ENCODE assay signal across 28 cellular contexts in genomic region chr6:4512101-4512500, GRCh38.
"Had no signal": no experiment of that assay in that cellular context is flagged by ENCODE, and none has a peak within 500 bp of the region (broad histone marks: within the 10 kb centered on the region; RNA-seq: fewer than 3 reads in every experiment).

No MANE protein-coding gene starts in this region.

- H3K9me3 Mint-ChIP-seq: immature natural killer cell; mesothelial cell of epicardium; naive thymus-derived CD8-positive, alpha-beta T cell; nephron; stimulated activated naive B cell treated with anti-CD40 and anti-IgM and Interleukin-4, amounts not matched to agents 10 μg/mL and 1 μg/mL and 100 μg/mL, for 72 hours had no signal

- DNase-seq: immature natural killer cell; islet precursor cell; left ventricle myocardium inferior; mesendoderm; mucosa of descending colon; naive thymus-derived CD8-positive, alpha-beta T cell; ovary; retina; right cardiac atrium; stimulated activated CD4-positive, alpha-beta T cell treated with anti-CD3 and anti-CD28 coated beads, Interleukin-12 subunit alpha, Interleukin-12 subunit beta, amount 100 ng/mL, for 4 hours; stimulated activated CD4-positive, alpha-beta T cell treated with anti-CD3 and anti-CD28 coated beads, Interleukin-15, amount 100 ng/mL, for 24 hours; stimulated activated CD4-positive, alpha-beta T cell treated with anti-CD3 and anti-CD28 coated beads, Interleukin-2, amount 100 ng/mL, for 24 hours; stimulated activated CD4-positive, alpha-beta T cell treated with anti-CD3 and anti-CD28 coated beads, Interleukin-4, amount 100 ng/mL, for 1 hour; stimulated activated naive B cell treated with anti-CD40 and anti-IgM and Interleukin-4, amounts not matched to agents 10 μg/mL and 1 μg/mL and 100 μg/mL, for 72 hours; stimulated activated naive CD8-positive, alpha-beta T cell treated with anti-CD3 and anti-CD28 coated beads, Interleukin-15, Interleukin-2, amounts not matched to agents 100 U/mL and 50 U/mL, for 24 hours; stomach; tibial artery; trophoblast cell; upper lobe of right lung had no signal

- H3K27me3 ChIP-seq: neutrophil, ovary, stomach, suprapubic skin, tibial artery, upper lobe of right lung had no signal

- H3K27ac ChIP-seq: left ventricle myocardium inferior, neutrophil, ovary, prostate gland, skin epidermis, stomach, suprapubic skin, thoracic aorta, tibial artery, upper lobe of right lung had no signal

- H3K36me3 ChIP-seq: left ventricle myocardium inferior, neutrophil, ovary, prostate gland, stomach, suprapubic skin, thoracic aorta, tibial artery, upper lobe of right lung had no signal

- H3K4me3 ChIP-seq: left ventricle myocardium inferior, lung, mucosa of descending colon, ovary, prostate gland, skin epidermis, stomach, suprapubic skin, thoracic aorta, tibial artery, upper lobe of right lung had no signal

- H3K9me3 ChIP-seq: left ventricle myocardium inferior, mucosa of descending colon, neutrophil, ovary, prostate gland, stomach, suprapubic skin, thoracic aorta, tibial artery, upper lobe of right lung had no signal

- H3K4me1 ChIP-seq: left ventricle myocardium inferior, prostate gland, stomach, suprapubic skin, tibial artery, upper lobe of right lung had no signal

- H3K27ac Mint-ChIP-seq: immature natural killer cell; mesothelial cell of epicardium; naive thymus-derived CD8-positive, alpha-beta T cell; stimulated activated naive B cell treated with anti-CD40 and anti-IgM and Interleukin-4, amounts not matched to agents 10 μg/mL and 1 μg/mL and 100 μg/mL, for 72 hours had no signal

- H3K36me3 Mint-ChIP-seq: immature natural killer cell; mesothelial cell of epicardium; naive thymus-derived CD8-positive, alpha-beta T cell; stimulated activated naive B cell treated with anti-CD40 and anti-IgM and Interleukin-4, amounts not matched to agents 10 μg/mL and 1 μg/mL and 100 μg/mL, for 72 hours had no signal

- H3K4me3 Mint-ChIP-seq: immature natural killer cell; mesothelial cell of epicardium; naive thymus-derived CD8-positive, alpha-beta T cell; nephron; neural crest cell; stimulated activated naive B cell treated with anti-CD40 and anti-IgM and Interleukin-4, amounts not matched to agents 10 μg/mL and 1 μg/mL and 100 μg/mL, for 72 hours had no signal

- H3K4me1 Mint-ChIP-seq: immature natural killer cell; naive thymus-derived CD8-positive, alpha-beta T cell; neural crest cell; stimulated activated naive B cell treated with anti-CD40 and anti-IgM and Interleukin-4, amounts not matched to agents 10 μg/mL and 1 μg/mL and 100 μg/mL, for 72 hours had no signal
